In genomic region chr20:20003088-20003954, GRCh38 we compare ENCODE assay signal across 8 cellular contexts. TPM values are rescaled to one million over a fixed set of nuclear protein-coding genes. Genes with fewer than 3 reads are reported as not detected.
A peak's percentile ranks its signal among the peaks of the same experiment; 100 is the strongest.
DNase-seq lines count a peak whose midpoint lies in the region; ATAC-seq and TF ChIP-seq lines count a peak whose summit lies in the region.

No MANE protein-coding gene starts in this region.

- H3K27me3 Mint-ChIP-seq in naive thymus-derived CD8-positive, alpha-beta T cell = peaks cover 20 to 43% (median 29%) of the 10 kb centered on the region in 5 donors
- no peaks in the 10 kb centered on the region for H3K27me3 Mint-ChIP-seq in endodermal cell (ENCODE audit: insufficient read depth)

- TF ChIP-seq CTCF in endodermal cell (conservative IDR thresholded peaks at IDR 0.05) = no peak

- H3K4me1 ChIP-seq in endodermal cell (ENCODE audit: control insufficient read depth, insufficient read depth, low read length) = no peaks in the 10 kb centered on the region

- 90% methylated on average over 10 to 19 of the region's 23 CpGs for WGBS in endodermal cell (ENCODE audit: insufficient coverage in 1 of 2, insufficient read length in 1 of 2), 2 experiments

- no peak overlapping the region for H3K9ac ChIP-seq in endodermal cell (ENCODE audit: extremely low read depth, low read length, poor library complexity, severe bottlenecking)

- POLR2A ChIA-PET in naive thymus-derived CD8-positive, alpha-beta T cell (lab: Charles Lee) = interaction anchor here (0.7 kb wide), 1 partner anchor 380 kb away, joined by 3 read pairs; no protein-coding TSS in a partner anchor

- H3K27me3 ChIP-seq in endodermal cell (ENCODE audit: control insufficient read depth, insufficient read depth, low read length, poor library complexity, severe bottlenecking) = no peaks in the 10 kb centered on the region

- ATAC-seq in naive thymus-derived CD8-positive, alpha-beta T cell = peak; percentile 64 to 86
- no peak for ATAC-seq in HG03095 (IDR thresholded peaks at IDR 0.05; ENCODE audit: unreplicated experiment)

- H3K4me3 Mint-ChIP-seq in naive thymus-derived CD8-positive, alpha-beta T cell = peak overlapping the region; percentile 68 to 88 (median 84)
- no peak overlapping the region for H3K4me3 Mint-ChIP-seq in endodermal cell

- DNase-seq in DMS79 treated with DMSO at 0.1 percent for 48 hours (lab: John Stamatoyannopoulos, UW) (peak; percentile 41), MV-4-11 (lab: John Stamatoyannopoulos, UW) (peak; percentile 97), dermis microvascular lymphatic vessel endothelial cell (ENCODE audit: low read depth in 2 of 2) (peak; percentile 44 to 65), NCI-H2196 treated with DMSO at 0.1 percent for 48 hours (lab: John Stamatoyannopoulos, UW; ENCODE audit: unreplicated experiment) (no peak), endodermal cell (no peak), SW 1271 (lab: John Stamatoyannopoulos, UW) (no peak)
- DNase-seq in naive thymus-derived CD8-positive, alpha-beta T cell = peak in 4 of 10 donors; percentile 30 to 39 (median 34)

- H3K9me3 ChIP-seq in endodermal cell (ENCODE audit: control insufficient read depth, low read length) = no peaks in the 10 kb centered on the region

- no peaks in the 10 kb centered on the region for H3K36me3 ChIP-seq in endodermal cell (ENCODE audit: control insufficient read depth, insufficient read depth, low read length)

- no peak overlapping the region for H3K4me3 ChIP-seq in endodermal cell (ENCODE audit: low read length)

- peak overlapping the region in 7 of 10 donors; percentile 14 to 47 (median 37) for H3K27ac Mint-ChIP-seq in naive thymus-derived CD8-positive, alpha-beta T cell
- no peak overlapping the region for H3K27ac Mint-ChIP-seq in endodermal cell

- H3K9me3 Mint-ChIP-seq in naive thymus-derived CD8-positive, alpha-beta T cell = no peaks in the 10 kb centered on the region
- H3K9me3 Mint-ChIP-seq in endodermal cell = no peaks in the 10 kb centered on the region

- H3K36me3 Mint-ChIP-seq in naive thymus-derived CD8-positive, alpha-beta T cell = no peaks in the 10 kb centered on the region
- H3K36me3 Mint-ChIP-seq in endodermal cell (ENCODE audit: low read depth) = no peaks in the 10 kb centered on the region

- peaks cover 13 to 32% (median 15%) of the 10 kb centered on the region in 4 donors for H3K4me1 Mint-ChIP-seq in naive thymus-derived CD8-positive, alpha-beta T cell
- peaks cover 9% of the 10 kb centered on the region for H3K4me1 Mint-ChIP-seq in endodermal cell

- H3K27ac ChIP-seq in endodermal cell (ENCODE audit: low read depth, low read length) = no peak overlapping the region

RNA-seq across cellular contexts. Expression of gene NAA20, which starts 13.8 kb away (rescaled TPM):
- total RNA-seq in dermis microvascular lymphatic vessel endothelial cell (38.2 and 46.5 TPM in 2 replicates), endodermal cell (10 to 100 TPM; 35.1 to 39.4 TPM)
- 10 to 100 TPM; 40.9 to 41.5 TPM for total RNA-seq in naive thymus-derived CD8-positive, alpha-beta T cell
- polyA plus RNA-seq in naive thymus-derived CD8-positive, alpha-beta T cell = 10 to 100 TPM; 75.0 to 82.4 (median 79.9) TPM
- 37.8 TPM for polyA plus RNA-seq in endodermal cell (2013, experiment 1 of 2)
- polyA plus RNA-seq in endodermal cell (2013, experiment 2 of 2) = 40.2 TPM

RNA-seq across cellular contexts. Expression of gene CRNKL1, which starts 48.9 kb away (rescaled TPM):
- 18.7 and 20.4 TPM in 2 replicates for total RNA-seq in dermis microvascular lymphatic vessel endothelial cell
- 10 to 100 TPM; 26.7 to 34.3 TPM for total RNA-seq in naive thymus-derived CD8-positive, alpha-beta T cell
- 10 to 100 TPM in 1 of 3 donors, 1 to 10 TPM in 2; 6.9 to 14.6 (median 9.0) TPM for polyA plus RNA-seq in naive thymus-derived CD8-positive, alpha-beta T cell
- 10 to 100 TPM; 22.2 to 23.4 TPM for total RNA-seq in endodermal cell
- 24.1 TPM for polyA plus RNA-seq in endodermal cell (2013, experiment 1 of 2)
- polyA plus RNA-seq in endodermal cell (2013, experiment 2 of 2) = 21.3 TPM

RNA-seq across cellular contexts. Expression of gene CFAP61, which starts 49.0 kb away (rescaled TPM):
- total RNA-seq in dermis microvascular lymphatic vessel endothelial cell (not detected in 2 replicates), endodermal cell (under 1 TPM; 0.64 to 0.73 TPM)
- not detected for total RNA-seq in naive thymus-derived CD8-positive, alpha-beta T cell
- polyA plus RNA-seq in naive thymus-derived CD8-positive, alpha-beta T cell = not detected
- 0.85 TPM for polyA plus RNA-seq in endodermal cell (2013, experiment 1 of 2)
- polyA plus RNA-seq in endodermal cell (2013, experiment 2 of 2) = 1.5 TPM

Comparison
In these comparisons a context has a peak if more than half of its experiments do, and no peak if none do; other contexts are left out.
1. DNase-seq: peak in DMS79 treated with DMSO at 0.1 percent for 48 hours (single experiment), MV-4-11 (single experiment) and dermis microvascular lymphatic vessel endothelial cell (2 of 2); none in NCI-H2196 treated with DMSO at 0.1 percent for 48 hours (single experiment), endodermal cell (single experiment) and SW 1271 (0 of 2).